ENCODE assay signal across 20 cellular contexts in the genomic region with DNA sequence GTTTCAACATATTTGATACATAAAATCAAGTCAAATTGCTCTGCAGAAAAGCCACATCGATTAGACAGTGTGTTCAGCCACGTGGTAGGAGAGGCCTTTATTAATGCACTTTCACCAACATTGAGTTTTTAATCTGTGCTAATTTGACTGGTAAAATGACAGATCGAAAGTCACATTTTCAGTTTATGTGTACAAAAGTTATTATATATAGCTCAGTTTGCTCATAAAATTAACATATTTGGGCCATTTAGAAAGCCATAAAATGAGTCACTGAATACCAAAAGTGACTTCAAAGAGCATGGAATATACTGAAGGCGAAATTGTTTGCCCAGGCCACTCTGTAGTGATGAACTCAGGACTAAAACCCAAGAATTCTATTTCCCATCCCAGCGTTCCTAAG. TPM values are rescaled to one million over a fixed set of nuclear protein-coding genes. Genes with fewer than 3 reads are reported as not detected.
"Had no signal": no experiment of that assay in that cellular context is flagged by ENCODE, and none has a peak within 500 bp of the region (broad histone marks: within the 10 kb centered on the region; RNA-seq: fewer than 3 reads in every experiment).

No MANE protein-coding gene starts in this region.

- ATAC-seq: esophagus mucosa, heart right ventricle, left ventricle myocardium superior, mucosa of descending colon had no signal

- H3K4me3 Mint-ChIP-seq: activated naive CD8-positive, alpha-beta T cell; dendritic cell treated with granulocyte-macrophage colony-stimulating factor and Interleukin-4, amounts not matched to agents 40 ng/mL and 50 ng/mL, for 4 days; naive B cell; neural crest cell had no signal

- DNase-seq: activated CD4-positive, alpha-beta T cell treated with anti-CD3 and anti-CD28 coated beads for 1 hour; activated CD4-positive, alpha-beta T cell treated with anti-CD3 and anti-CD28 coated beads, Interleukin-2, amount 50 U/mL, for 4 hours; activated gamma-delta T cell treated with Interleukin-2 at 50 U/mL for 16 hours; cerebellar nuclear complex; effector CD8-positive, alpha-beta T cell; heart right ventricle; left ventricle myocardium superior; mucosa of descending colon; naive B cell; stimulated activated naive CD4-positive, alpha-beta T cell treated with Interleukin-2 at 50 U/mL for 16 hours; transverse colon had no signal

- H3K27ac Mint-ChIP-seq: activated naive CD8-positive, alpha-beta T cell; dendritic cell treated with granulocyte-macrophage colony-stimulating factor and Interleukin-4, amounts not matched to agents 40 ng/mL and 50 ng/mL, for 4 days had no signal

- H3K27me3 Mint-ChIP-seq: activated naive CD8-positive, alpha-beta T cell; dendritic cell treated with granulocyte-macrophage colony-stimulating factor and Interleukin-4, amounts not matched to agents 40 ng/mL and 50 ng/mL, for 4 days had no signal

- FAIRE-seq: bronchial epithelial cell had no signal

- H3K9me3 Mint-ChIP-seq: dendritic cell treated with granulocyte-macrophage colony-stimulating factor and Interleukin-4, amounts not matched to agents 40 ng/mL and 50 ng/mL, for 4 days had no signal

RNA-seq across cellular contexts. Expression of gene C12orf42, which starts 26.1 kb away (rescaled TPM):
- total RNA-seq: bronchial epithelial cell, esophagus mucosa, kidney epithelial cell, left ventricle myocardium superior, neural crest cell, posterior vena cava, suprapubic skin, vagina had no signal
- polyA plus RNA-seq: heart right ventricle had no signal
